ENCODE assay signal across 21 cellular contexts in genomic region chr22:24482998-24483397, GRCh38. TPM values are rescaled to one million over a fixed set of nuclear protein-coding genes. Genes with fewer than 3 reads are reported as not detected.
DNase-seq lines count a peak whose midpoint lies in the region; ATAC-seq, FAIRE-seq and TF ChIP-seq lines count a peak whose summit lies in the region.
"Had no signal": no experiment of that assay in that cellular context is flagged by ENCODE, and none has a peak within 500 bp of the region (broad histone marks: within the 10 kb centered on the region; RNA-seq: fewer than 3 reads in every experiment).

No MANE protein-coding gene starts in this region.

- H3K79me2 ChIP-seq in astrocyte (ENCODE audit: insufficient read depth, low read length), result no peaks in the 10 kb centered on the region

- no peaks in the 10 kb centered on the region for H3K9me3 Mint-ChIP-seq in natural killer cell treated with Interleukin-12 subunit alpha and Interleukin-12 subunit beta and Interleukin-15 and Interleukin-18, amount 100 ng/mL, for 72 hours
- H3K9me3 Mint-ChIP-seq in natural killer cell, result no peaks in the 10 kb centered on the region
- no peaks in the 10 kb centered on the region for H3K9me3 Mint-ChIP-seq in astrocyte (ENCODE audit: unreplicated experiment)
- H3K9me3 Mint-ChIP-seq: activated naive CD4-positive, alpha-beta T cell treated with anti-CD3 and anti-CD28 coated beads, Interleukin-2, amount 50 U/mL, for 72 hours; activated T-helper 1 cell treated with anti-CD3 and anti-CD28 coated beads, Interleukin-12 subunit alpha, Interleukin-12 subunit beta, Interleukin-2, Interleukin-4 antibody, amounts not matched to agents 30 ng/mL and 10 ng/mL and 1 ng/mL, durations not matched to agents 14 hours and 24 hours and 36 hours; CD4-positive, CD25-positive, alpha-beta regulatory T cell; naive B cell had no signal

- H3K36me3 Mint-ChIP-seq in natural killer cell treated with Interleukin-12 subunit alpha and Interleukin-12 subunit beta and Interleukin-15 and Interleukin-18, amount 100 ng/mL, for 72 hours, result no peaks in the 10 kb centered on the region
- no peaks in the 10 kb centered on the region for H3K36me3 Mint-ChIP-seq in natural killer cell
- H3K36me3 Mint-ChIP-seq in astrocyte (ENCODE audit: low read depth, unreplicated experiment), result no peaks in the 10 kb centered on the region
- H3K36me3 Mint-ChIP-seq: activated naive CD4-positive, alpha-beta T cell treated with anti-CD3 and anti-CD28 coated beads, Interleukin-2, amount 50 U/mL, for 72 hours; CD4-positive, CD25-positive, alpha-beta regulatory T cell; naive B cell had no signal

- DNase-seq in natural killer cell treated with Interleukin-12 subunit alpha and Interleukin-12 subunit beta and Interleukin-15 and Interleukin-18, amount 100 ng/mL, for 72 hours (ENCODE audit: low spot score), result no peak
- no peak for DNase-seq in natural killer cell
- no peak for DNase-seq in astrocyte (ENCODE audit: low read depth)
- DNase-seq in NCI-H187 treated with DMSO at 0.1 percent for 48 hours (lab: John Stamatoyannopoulos, UW), result no peak
- DNase-seq in GM19239 (ENCODE audit: insufficient read length, low spot score), result no peak
- no peak for DNase-seq in DMS79 treated with DMSO at 0.1 percent for 48 hours (lab: John Stamatoyannopoulos, UW)
- no peak for DNase-seq in effector memory CD4-positive, alpha-beta T cell
- DNase-seq: activated CD4-positive, alpha-beta T cell treated with anti-CD3 and anti-CD28 coated beads for 48 hours; CD4-positive, CD25-positive, alpha-beta regulatory T cell; effector CD4-positive, alpha-beta T cell; naive B cell; NCI-H1048; NCI-H345; pancreas; right cardiac atrium; stomach had no signal

- no peak for ATAC-seq in natural killer cell treated with Interleukin-12 subunit alpha and Interleukin-12 subunit beta and Interleukin-15 and Interleukin-18, amount 100 ng/mL, for 72 hours
- no peak for ATAC-seq in natural killer cell
- ATAC-seq: activated naive CD4-positive, alpha-beta T cell treated with anti-CD3 and anti-CD28 coated beads, Interleukin-2, amount 50 U/mL, for 72 hours had no signal

- WGBS in liver, result 14% methylated on average over 2 of the region's 2 CpGs

- TF ChIP-seq RAD21 in liver (IDR thresholded peaks at IDR 0.05), result no peak

- no peak overlapping the region for H3K27ac ChIP-seq in astrocyte (ENCODE audit: low read depth, low read length)
- H3K27ac ChIP-seq in liver (ENCODE audit: low read depth in 1 of 2, low read length in 2 of 2), result peak overlapping the region; percentile 72 to 83
- H3K27ac ChIP-seq in effector memory CD4-positive, alpha-beta T cell (ENCODE audit: insufficient read depth, low read length, poor library complexity, severe bottlenecking), result no peak overlapping the region
- H3K27ac ChIP-seq: KMS-11, pancreas had no signal

- peak overlapping the region in 1 of 2 donors; percentile 9 for H3K27ac Mint-ChIP-seq in natural killer cell treated with Interleukin-12 subunit alpha and Interleukin-12 subunit beta and Interleukin-15 and Interleukin-18, amount 100 ng/mL, for 72 hours
- no peak overlapping the region for H3K27ac Mint-ChIP-seq in natural killer cell
- H3K27ac Mint-ChIP-seq in astrocyte (ENCODE audit: unreplicated experiment), result peak overlapping the region; percentile 90
- H3K27ac Mint-ChIP-seq: activated naive CD4-positive, alpha-beta T cell treated with anti-CD3 and anti-CD28 coated beads, Interleukin-2, amount 50 U/mL, for 72 hours; activated T-helper 1 cell treated with anti-CD3 and anti-CD28 coated beads, Interleukin-12 subunit alpha, Interleukin-12 subunit beta, Interleukin-2, Interleukin-4 antibody, amounts not matched to agents 30 ng/mL and 10 ng/mL and 1 ng/mL, durations not matched to agents 14 hours and 24 hours and 36 hours; CD4-positive, CD25-positive, alpha-beta regulatory T cell had no signal

- TF ChIP-seq CTCF in natural killer cell (IDR thresholded peaks at IDR 0.05) (no peak), astrocyte (IDR thresholded peaks at IDR 0.05; ENCODE audit: insufficient read depth, low read depth, low read length) (no peak), liver (IDR thresholded peaks at IDR 0.05; ENCODE audit: low read depth, low read length, missing input control) (no peak)

- intact Hi-C loops in natural killer cell (cut with micrococcal nuclease), result no loop called here

- H3K9ac ChIP-seq in astrocyte (ENCODE audit: low read length) (no peak overlapping the region), liver (ENCODE audit: low read depth in 1 of 2, low read length in 2 of 2) (peak overlapping the region in 1 of 2 donors; percentile 1)
- H3K9ac ChIP-seq: KMS-11 had no signal

- H3K27me3 ChIP-seq in astrocyte (ENCODE audit: insufficient read depth, low read length) (no peaks in the 10 kb centered on the region), liver (ENCODE audit: control insufficient read depth in 4 of 4, insufficient read depth in 4 of 4, low read length in 3 of 4) (no peaks in the 10 kb centered on the region)
- no peaks in the 10 kb centered on the region for H3K27me3 ChIP-seq in effector memory CD4-positive, alpha-beta T cell (replicated peaks; ENCODE audit: control insufficient read depth, insufficient read depth, low read length, poor library complexity, severe bottlenecking)
- H3K27me3 ChIP-seq: pancreas, stomach had no signal

- peak overlapping the region; percentile 27 for H3K4me2 ChIP-seq in astrocyte (ENCODE audit: low read length)
- H3K4me2 ChIP-seq: KMS-11 had no signal

- H4K20me1 ChIP-seq in astrocyte (ENCODE audit: insufficient read depth, low read length), result no peaks in the 10 kb centered on the region

- H3K4me3 ChIP-seq in astrocyte (ENCODE audit: insufficient read depth, low read depth, low read length) (no peak overlapping the region), liver (ENCODE audit: low read depth in 1 of 3, low read length in 3 of 3) (no peak overlapping the region)
- H3K4me3 ChIP-seq in effector memory CD4-positive, alpha-beta T cell (ENCODE audit: insufficient read depth, low read depth, low read length, poor library complexity, severe bottlenecking), result no peak overlapping the region
- H3K4me3 ChIP-seq: pancreas, stomach had no signal

- FAIRE-seq in astrocyte (lab: Jason Lieb, UNC), result no peak
- no peak for FAIRE-seq in GM19239 (lab: Jason Lieb, UNC)
- FAIRE-seq: pancreas had no signal

- no peaks in the 10 kb centered on the region for H3K27me3 Mint-ChIP-seq in natural killer cell treated with Interleukin-12 subunit alpha and Interleukin-12 subunit beta and Interleukin-15 and Interleukin-18, amount 100 ng/mL, for 72 hours
- H3K27me3 Mint-ChIP-seq in natural killer cell (ENCODE audit: low read depth in 2 of 2) (peaks cover 0 to 2% of the 10 kb centered on the region in 2 donors), astrocyte (ENCODE audit: low read depth, unreplicated experiment) (no peaks in the 10 kb centered on the region)
- H3K27me3 Mint-ChIP-seq: CD4-positive, CD25-positive, alpha-beta regulatory T cell had no signal

- peaks cover 27% of the 10 kb centered on the region for H3K4me1 ChIP-seq in astrocyte (ENCODE audit: insufficient read depth, low read length)
- H3K4me1 ChIP-seq in liver (ENCODE audit: control insufficient read depth in 4 of 4, insufficient read depth in 4 of 4, low read length in 3 of 4), result peaks cover 18 to 71% (median 51%) of the 10 kb centered on the region in 4 donors
- no peaks in the 10 kb centered on the region for H3K4me1 ChIP-seq in effector memory CD4-positive, alpha-beta T cell (ENCODE audit: control insufficient read depth, insufficient read depth, low read length, poor library complexity, severe bottlenecking)

- H3K4me3 Mint-ChIP-seq in natural killer cell treated with Interleukin-12 subunit alpha and Interleukin-12 subunit beta and Interleukin-15 and Interleukin-18, amount 100 ng/mL, for 72 hours, result peak overlapping the region; percentile 7
- H3K4me3 Mint-ChIP-seq in natural killer cell, result no peak overlapping the region
- peak overlapping the region; percentile 34 for H3K4me3 Mint-ChIP-seq in astrocyte (ENCODE audit: unreplicated experiment)
- H3K4me3 Mint-ChIP-seq: activated T-helper 1 cell treated with anti-CD3 and anti-CD28 coated beads, Interleukin-12 subunit alpha, Interleukin-12 subunit beta, Interleukin-2, Interleukin-4 antibody, amounts not matched to agents 30 ng/mL and 10 ng/mL and 1 ng/mL, durations not matched to agents 14 hours and 24 hours and 36 hours; CD4-positive, CD25-positive, alpha-beta regulatory T cell; naive B cell had no signal

- no peak overlapping the region for H2AFZ ChIP-seq in astrocyte (ENCODE audit: low read depth, low read length)

- H3K36me3 ChIP-seq in astrocyte (ENCODE audit: insufficient read depth, low read length), result no peaks in the 10 kb centered on the region
- no peaks in the 10 kb centered on the region for H3K36me3 ChIP-seq in liver (ENCODE audit: control insufficient read depth in 4 of 4, insufficient read depth in 3 of 4, low read depth in 1 of 4, low read length in 3 of 4)
- no peaks in the 10 kb centered on the region for H3K36me3 ChIP-seq in effector memory CD4-positive, alpha-beta T cell (ENCODE audit: control insufficient read depth, insufficient read depth, low read length)
- H3K36me3 ChIP-seq: pancreas, stomach had no signal

- H3K4me1 Mint-ChIP-seq in natural killer cell treated with Interleukin-12 subunit alpha and Interleukin-12 subunit beta and Interleukin-15 and Interleukin-18, amount 100 ng/mL, for 72 hours (ENCODE audit: low read depth in 2 of 2), result peaks cover 27 to 32% of the 10 kb centered on the region in 2 donors
- no peaks in the 10 kb centered on the region for H3K4me1 Mint-ChIP-seq in natural killer cell
- H3K4me1 Mint-ChIP-seq in astrocyte (ENCODE audit: low read depth, unreplicated experiment), result peaks cover 45% of the 10 kb centered on the region

- H3K9me3 ChIP-seq in astrocyte (ENCODE audit: insufficient read depth, low read depth, low read length) (no peaks in the 10 kb centered on the region), liver (ENCODE audit: control insufficient read depth in 4 of 4, low read length in 3 of 4) (no peaks in the 10 kb centered on the region)
- no peaks in the 10 kb centered on the region for H3K9me3 ChIP-seq in effector memory CD4-positive, alpha-beta T cell (ENCODE audit: control insufficient read depth, low read length)
- H3K9me3 ChIP-seq: pancreas, stomach had no signal

TF ChIP-seq in liver, 16 proteins besides CTCF, POLR2A, EP300 and RAD21 (continues in another document):
- TF ChIP-seq HNF4A (conservative IDR thresholded peaks at IDR 0.05) (peak in 1 of 2 donors; percentile 70), TAF1 (conservative IDR thresholded peaks at IDR 0.05) (no peak), HNF4G (IDR thresholded peaks at IDR 0.05) (no peak)

RNA-seq across cellular contexts. Expression of gene UPB1, which starts 12.1 kb away (rescaled TPM):
- 1 to 10 TPM in 1 of 2 donors, under 1 TPM in 1; 0.84 to 1.9 TPM for total RNA-seq in natural killer cell treated with Interleukin-12 subunit alpha and Interleukin-12 subunit beta and Interleukin-15 and Interleukin-18, amount 100 ng/mL, for 72 hours
- total RNA-seq in natural killer cell (1 to 10 TPM in 1 of 3 donors, under 1 TPM in 2; 0.33 to 1.6 (median 0.50) TPM), astrocyte (0.30 TPM in 1 of 2 replicates, not detected in the other), liver (10 to 100 TPM in 1 of 2 donors, 1 to 10 TPM in 1; 7.1 to 67.6 TPM)
- polyA plus RNA-seq in liver, result 100 to 1,000 TPM in 1 of 2 donors, 10 to 100 TPM in 1; 50.0 to 115 TPM
- total RNA-seq: HT-29 had no signal
- polyA plus RNA-seq: CD4-positive, CD25-positive, alpha-beta regulatory T cell had no signal

RNA-seq across cellular contexts. Expression of gene ADORA2A, which starts 55.6 kb away (rescaled TPM):
- 10 to 100 TPM; 29.0 to 81.6 TPM for total RNA-seq in natural killer cell treated with Interleukin-12 subunit alpha and Interleukin-12 subunit beta and Interleukin-15 and Interleukin-18, amount 100 ng/mL, for 72 hours
- total RNA-seq in natural killer cell, result 10 to 100 TPM; 11.0 to 15.0 (median 11.7) TPM
- total RNA-seq in astrocyte, result 2.2 and 3.9 TPM in 2 replicates
- 1 to 10 TPM; 4.4 to 5.4 TPM for total RNA-seq in liver
- polyA plus RNA-seq in liver, result 1 to 10 TPM; 3.4 to 3.5 TPM

Comparison
In these comparisons a context has a peak if more than half of its experiments do, and no peak if none do; other contexts are left out.
1. H3K27ac ChIP-seq: peak in liver (2 of 2); none in astrocyte (single experiment) and effector memory CD4-positive, alpha-beta T cell (single experiment).